In genomic region chr11:122978303-122978620, GRCh38 we compare ENCODE assay signal across 24 cellular contexts. TPM values are rescaled to one million over a fixed set of nuclear protein-coding genes. Genes with fewer than 3 reads are reported as not detected.
DNase-seq lines count a peak whose midpoint lies in the region; ATAC-seq and TF ChIP-seq lines count a peak whose summit lies in the region.
"Had no signal": no experiment of that assay in that cellular context is flagged by ENCODE, and none has a peak within 500 bp of the region (broad histone marks: within the 10 kb centered on the region; RNA-seq: fewer than 3 reads in every experiment).

No MANE protein-coding gene starts in this region.

- H3K27me3 Mint-ChIP-seq in activated CD4-positive, alpha-beta T cell treated with anti-CD3 and anti-CD28 coated beads, Interleukin-2, amount 10 ng/mL, durations not matched to agents 24 days and 14 days = peaks cover 91% of the 10 kb centered on the region
- peaks cover 78 to 96% of the 10 kb centered on the region in 2 donors for H3K27me3 Mint-ChIP-seq in CD8-positive, alpha-beta memory T cell
- H3K27me3 Mint-ChIP-seq in brain = peaks cover 100% of the 10 kb centered on the region
- H3K27me3 Mint-ChIP-seq in nephron (ENCODE audit: low read depth) = peaks cover 100% of the 10 kb centered on the region

- no peak for DNase-seq in activated CD4-positive, alpha-beta T cell treated with anti-CD3 and anti-CD28 coated beads, Interleukin-2, amount 10 ng/mL, durations not matched to agents 24 days and 14 days
- no peak for DNase-seq in activated CD4-positive, alpha-beta T cell treated with anti-CD3 and anti-CD28 coated beads for 1 hour
- DNase-seq in CD8-positive, alpha-beta memory T cell = no peak
- DNase-seq in brain microvascular endothelial cell = no peak
- DNase-seq in stimulated activated CD4-positive, alpha-beta T cell treated with anti-CD3 and anti-CD28 coated beads, Interleukin-4, amount 100 ng/mL, for 1 hour = no peak
- DNase-seq: GDM1, GM23248, HFFc6, IMR-90, Kasumi-1, MM.1S, NCI-H1105, NCI-H1694 treated with DMSO at 0.1 percent for 48 hours, NCI-H2107, NCI-H2227 treated with DMSO at 0.1 percent for 48 hours, NCI-H524 had no signal

- TF ChIP-seq CTCF in brain (conservative IDR thresholded peaks at IDR 0.05) (no peak), nephron (IDR thresholded peaks at IDR 0.05; ENCODE audit: unreplicated experiment in 3 of 3) (no peak), brain microvascular endothelial cell (IDR thresholded peaks at IDR 0.05; ENCODE audit: low read depth, low read length, missing control alignments) (no peak)

- peaks cover 61% of the 10 kb centered on the region for H3K27me3 ChIP-seq in CD8-positive, alpha-beta memory T cell (ENCODE audit: insufficient read depth, low read length, poor library complexity, severe bottlenecking)
- peaks cover 85% of the 10 kb centered on the region for H3K27me3 ChIP-seq in brain microvascular endothelial cell (replicated peaks)

- peaks cover 25% of the 10 kb centered on the region for H3K4me1 Mint-ChIP-seq in activated CD4-positive, alpha-beta T cell treated with anti-CD3 and anti-CD28 coated beads, Interleukin-2, amount 10 ng/mL, durations not matched to agents 24 days and 14 days
- peaks cover 28 to 41% (median 28%) of the 10 kb centered on the region in 3 donors for H3K4me1 Mint-ChIP-seq in CD8-positive, alpha-beta memory T cell
- H3K4me1 Mint-ChIP-seq in brain (peaks cover 60% of the 10 kb centered on the region), nephron (peaks cover 26% of the 10 kb centered on the region)

- peaks cover 9% of the 10 kb centered on the region for H3K36me3 Mint-ChIP-seq in activated CD4-positive, alpha-beta T cell treated with anti-CD3 and anti-CD28 coated beads, Interleukin-2, amount 10 ng/mL, durations not matched to agents 24 days and 14 days (ENCODE audit: low read depth)
- peaks cover 0 to 1% (median 0%) of the 10 kb centered on the region in 3 donors for H3K36me3 Mint-ChIP-seq in CD8-positive, alpha-beta memory T cell
- H3K36me3 Mint-ChIP-seq in brain (no peaks in the 10 kb centered on the region), nephron (ENCODE audit: low read depth) (peaks cover 3% of the 10 kb centered on the region)

- peak overlapping the region; percentile 39 for H3K27ac Mint-ChIP-seq in activated CD4-positive, alpha-beta T cell treated with anti-CD3 and anti-CD28 coated beads, Interleukin-2, amount 10 ng/mL, durations not matched to agents 24 days and 14 days
- H3K27ac Mint-ChIP-seq in CD8-positive, alpha-beta memory T cell = peak overlapping the region in 1 of 8 donors; percentile 16
- H3K27ac Mint-ChIP-seq in brain (no peak overlapping the region), nephron (no peak overlapping the region)
- H3K27ac Mint-ChIP-seq: HFFc6 had no signal

- no peak overlapping the region for H3K4me3 ChIP-seq in CD8-positive, alpha-beta memory T cell (ENCODE audit: low read length)
- H3K4me3 ChIP-seq in brain microvascular endothelial cell (ENCODE audit: low read depth, low read length) = no peak overlapping the region
- H3K4me3 ChIP-seq: GM12878 had no signal

- POLR2A ChIA-PET in CD8-positive, alpha-beta memory T cell (lab: Charles Lee) = interaction anchor here (0.6 kb wide), 1 partner anchor 94 kb away, joined by 3 read pairs; no protein-coding TSS in a partner anchor

- no peaks in the 10 kb centered on the region for H3K36me3 ChIP-seq in CD8-positive, alpha-beta memory T cell (ENCODE audit: insufficient read depth, low read length)
- no peaks in the 10 kb centered on the region for H3K36me3 ChIP-seq in brain microvascular endothelial cell (replicated peaks)
- H3K36me3 ChIP-seq: BLaER1 had no signal

- H3K4me1 ChIP-seq in CD8-positive, alpha-beta memory T cell (ENCODE audit: insufficient read depth, low read length) = no peaks in the 10 kb centered on the region
- H3K4me1 ChIP-seq: BLaER1 had no signal

- H3K9me3 ChIP-seq in CD8-positive, alpha-beta memory T cell (ENCODE audit: low read length) = no peaks in the 10 kb centered on the region

- CTCF ChIA-PET in CD8-positive, alpha-beta memory T cell (lab: Charles Lee) = no interaction called here

- peaks cover 18% of the 10 kb centered on the region for H3K9me3 Mint-ChIP-seq in activated CD4-positive, alpha-beta T cell treated with anti-CD3 and anti-CD28 coated beads, Interleukin-2, amount 10 ng/mL, durations not matched to agents 24 days and 14 days
- peaks cover 0 to 7% (median 5%) of the 10 kb centered on the region in 5 donors for H3K9me3 Mint-ChIP-seq in CD8-positive, alpha-beta memory T cell
- H3K9me3 Mint-ChIP-seq in brain (peaks cover 0 to 12% (median 6%) of the 10 kb centered on the region in 5 experiments), nephron (peaks cover 9% of the 10 kb centered on the region)

- no peak overlapping the region for H3K27ac ChIP-seq in CD8-positive, alpha-beta memory T cell (ENCODE audit: low read depth, low read length)
- no peak overlapping the region for H3K27ac ChIP-seq in brain microvascular endothelial cell
- H3K27ac ChIP-seq: BLaER1, GM23248 had no signal

- intact Hi-C loops in activated CD4-positive, alpha-beta T cell treated with anti-CD3 and anti-CD28 coated beads, Interleukin-2, amount 10 ng/mL, durations not matched to agents 24 days and 14 days (cut with micrococcal nuclease) = loop anchor here (10.0 kb wide), 1 partner anchor 677 kb away; the partner anchor contains the start of gene SCN3B

- H3K4me3 Mint-ChIP-seq in activated CD4-positive, alpha-beta T cell treated with anti-CD3 and anti-CD28 coated beads, Interleukin-2, amount 10 ng/mL, durations not matched to agents 24 days and 14 days = no peak overlapping the region
- H3K4me3 Mint-ChIP-seq in CD8-positive, alpha-beta memory T cell = peak overlapping the region in 6 of 7 donors; percentile 2 to 57 (median 38)
- H3K4me3 Mint-ChIP-seq in brain (peak overlapping the region; percentile 11 to 79 (median 30)), nephron (peak overlapping the region; percentile 5 to 8 (median 7))
- H3K4me3 Mint-ChIP-seq: HFFc6 had no signal

- in situ Hi-C loops in brain microvascular endothelial cell (cut with HindIII; ENCODE audit: low pct_ligation_motif_present, low sequenced_read_pairs) = no loop called here

- no peak for ATAC-seq in HG03095 (IDR thresholded peaks at IDR 0.05; ENCODE audit: unreplicated experiment)
- ATAC-seq: GM12878, Panc1, Right ventricle myocardium inferior had no signal

RNA-seq across cellular contexts. Expression of gene BSX, which starts 3.4 kb away (rescaled TPM):
- not detected in 2 replicates for total RNA-seq in activated CD4-positive, alpha-beta T cell treated with anti-CD3 and anti-CD28 coated beads, Interleukin-2, amount 10 ng/mL, durations not matched to agents 24 days and 14 days
- not detected for total RNA-seq in CD8-positive, alpha-beta memory T cell
- polyA plus RNA-seq in CD8-positive, alpha-beta memory T cell = not detected
- not detected for polyA plus RNA-seq in brain (ENCODE audit: insufficient read depth, low read depth, low replicate concordance)
- total RNA-seq: GM12878, GM23248, HFFc6, HT-29, IMR-90, Right ventricle myocardium inferior had no signal
- polyA plus RNA-seq: GM12878, GM23248, IMR-90 had no signal
